In the genomic region with DNA sequence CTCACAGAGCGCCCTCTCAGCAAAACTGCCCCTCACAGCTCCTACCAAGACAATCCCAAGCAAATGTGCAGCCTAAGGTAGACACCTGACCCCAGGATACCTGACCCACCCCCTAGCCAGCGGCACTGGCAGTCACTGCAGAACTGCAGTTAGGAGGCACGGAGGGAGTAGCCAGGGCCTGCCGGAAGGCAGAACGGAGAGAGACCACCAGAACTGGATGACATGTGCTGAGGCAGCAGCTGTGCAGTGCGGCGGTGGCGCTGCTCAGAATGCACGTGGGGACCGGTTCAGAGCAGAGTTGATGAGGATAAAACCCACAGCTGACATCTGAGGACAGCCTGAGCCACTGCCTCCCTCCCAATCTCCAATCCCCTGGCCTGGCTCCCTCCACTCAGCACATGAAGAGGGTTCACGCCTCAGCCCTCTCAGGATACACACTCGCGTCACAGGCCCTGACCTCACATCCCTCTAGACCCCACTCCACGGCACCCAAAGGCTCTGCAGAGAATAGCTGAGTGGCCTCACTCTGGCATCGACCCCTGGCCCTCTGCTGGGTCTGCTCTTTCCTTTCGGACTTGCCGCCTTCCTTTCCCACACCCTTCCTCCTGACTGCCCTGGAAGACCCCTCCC, we compare ENCODE assay signal across 28 cellular contexts. TPM values are rescaled to one million over a fixed set of nuclear protein-coding genes. Genes with fewer than 3 reads are reported as not detected.
A peak's percentile ranks its signal among the peaks of the same experiment; 100 is the strongest.
DNase-seq lines count a peak whose midpoint lies in the region; ATAC-seq and TF ChIP-seq lines count a peak whose summit lies in the region.
"Had no signal": no experiment of that assay in that cellular context is flagged by ENCODE, and none has a peak within 500 bp of the region (broad histone marks: within the 10 kb centered on the region; RNA-seq: fewer than 3 reads in every experiment).

No MANE protein-coding gene starts in this region.

- TF ChIP-seq CTCF in VCaP (conservative IDR thresholded peaks at IDR 0.05) (no peak), progenitor cell of endocrine pancreas (IDR thresholded peaks at IDR 0.05; ENCODE audit: unreplicated experiment) (no peak)

- DNase-seq in activated T-cell treated with anti-CD3 and anti-CD28 coated beads, Interleukin-2, amount 50 U/mL, for 72 hours: no peak
- DNase-seq in activated T-cell treated with anti-CD3 and anti-CD28 coated beads, Interleukin-2, amount 50 U/mL, for 1 hour: no peak
- DNase-seq in left lobe of liver (ENCODE audit: low spot score): peak; percentile 36
- no peak for DNase-seq in progenitor cell of endocrine pancreas (ENCODE audit: low spot score, unreplicated experiment)
- DNase-seq: 8988T; activated CD4-positive, alpha-beta T cell treated with anti-CD3 and anti-CD28 coated beads, Interleukin-2, amount 50 U/mL, for 4 hours; activated CD8-positive, alpha-beta memory T cell treated with anti-CD3 and anti-CD28 coated beads, Interleukin-2, amount 10 ng/mL, durations not matched to agents 7 days and 5 days; caudate nucleus; CD4-positive, CD25-positive, alpha-beta regulatory T cell; dermis blood vessel endothelial cell; DMS79 treated with DMSO at 0.1 percent for 48 hours; GDM1; NCI-H446 treated with DMSO at 0.1 percent for 48 hours; RPMI8226; stimulated activated CD4-positive, alpha-beta T cell treated with anti-CD3 and anti-CD28 coated beads, Interleukin-15, amount 100 ng/mL, for 24 hours; stimulated activated CD4-positive, alpha-beta T cell treated with anti-CD3 and anti-CD28 coated beads, Interleukin-4, amount 100 ng/mL, for 4 hours had no signal

- no peak overlapping the region for H3K4me3 Mint-ChIP-seq in activated T-cell treated with anti-CD3 and anti-CD28 coated beads, Interleukin-2, amount 50 U/mL, for 72 hours
- H3K4me3 Mint-ChIP-seq in progenitor cell of endocrine pancreas (ENCODE audit: low read depth): no peak overlapping the region
- H3K4me3 Mint-ChIP-seq: activated CD8-positive, alpha-beta memory T cell treated with anti-CD3 and anti-CD28 coated beads, Interleukin-2, amount 10 ng/mL, durations not matched to agents 7 days and 5 days; activated naive CD4-positive, alpha-beta T cell treated with anti-CD3 and anti-CD28 coated beads, Interleukin-2, amount 50 U/mL, for 24 hours; activated T-helper 1 cell treated with anti-CD3 and anti-CD28 coated beads, Interleukin-12 subunit alpha, Interleukin-12 subunit beta, Interleukin-2, Interleukin-4 antibody, amounts not matched to agents 30 ng/mL and 10 ng/mL and 1 ng/mL, durations not matched to agents 14 hours and 24 hours and 36 hours; naive thymus-derived CD4-positive, alpha-beta T cell had no signal

- H3K27me3 Mint-ChIP-seq in activated T-cell treated with anti-CD3 and anti-CD28 coated beads, Interleukin-2, amount 50 U/mL, for 72 hours (ENCODE audit: low read depth): no peaks in the 10 kb centered on the region
- no peaks in the 10 kb centered on the region for H3K27me3 Mint-ChIP-seq in progenitor cell of endocrine pancreas
- H3K27me3 Mint-ChIP-seq: activated CD8-positive, alpha-beta memory T cell treated with anti-CD3 and anti-CD28 coated beads, Interleukin-2, amount 10 ng/mL, durations not matched to agents 7 days and 5 days; activated naive CD4-positive, alpha-beta T cell treated with anti-CD3 and anti-CD28 coated beads, Interleukin-2, amount 50 U/mL, for 24 hours; naive thymus-derived CD4-positive, alpha-beta T cell had no signal

- peaks cover 1 to 23% of the 10 kb centered on the region in 2 donors for H3K36me3 Mint-ChIP-seq in activated T-cell treated with anti-CD3 and anti-CD28 coated beads, Interleukin-2, amount 50 U/mL, for 72 hours (ENCODE audit: insufficient read depth in 2 of 2)
- H3K36me3 Mint-ChIP-seq in progenitor cell of endocrine pancreas (ENCODE audit: insufficient read depth): peaks cover 23% of the 10 kb centered on the region

- peak overlapping the region; percentile 79 for H3K27ac ChIP-seq in VCaP
- H3K27ac ChIP-seq: ascending aorta, SJSA1, suprapubic skin, upper lobe of left lung had no signal

- no peaks in the 10 kb centered on the region for H3K4me1 Mint-ChIP-seq in activated T-cell treated with anti-CD3 and anti-CD28 coated beads, Interleukin-2, amount 50 U/mL, for 72 hours (ENCODE audit: low read depth)
- peaks cover 10% of the 10 kb centered on the region for H3K4me1 Mint-ChIP-seq in progenitor cell of endocrine pancreas (ENCODE audit: low read depth)
- H3K4me1 Mint-ChIP-seq: activated naive CD4-positive, alpha-beta T cell treated with anti-CD3 and anti-CD28 coated beads, Interleukin-2, amount 50 U/mL, for 24 hours had no signal

- H3K27ac Mint-ChIP-seq in activated T-cell treated with anti-CD3 and anti-CD28 coated beads, Interleukin-2, amount 50 U/mL, for 72 hours: peak overlapping the region; percentile 10
- H3K27ac Mint-ChIP-seq in progenitor cell of endocrine pancreas: peak overlapping the region; percentile 85
- H3K27ac Mint-ChIP-seq: activated CD8-positive, alpha-beta memory T cell treated with anti-CD3 and anti-CD28 coated beads, Interleukin-2, amount 10 ng/mL, durations not matched to agents 7 days and 5 days; activated naive CD4-positive, alpha-beta T cell treated with anti-CD3 and anti-CD28 coated beads, Interleukin-2, amount 50 U/mL, for 24 hours had no signal

- no peaks in the 10 kb centered on the region for H3K9me3 Mint-ChIP-seq in activated T-cell treated with anti-CD3 and anti-CD28 coated beads, Interleukin-2, amount 50 U/mL, for 72 hours
- H3K9me3 Mint-ChIP-seq in progenitor cell of endocrine pancreas (ENCODE audit: low read depth): no peaks in the 10 kb centered on the region
- H3K9me3 Mint-ChIP-seq: activated naive CD4-positive, alpha-beta T cell treated with anti-CD3 and anti-CD28 coated beads, Interleukin-2, amount 50 U/mL, for 24 hours; activated T-helper 1 cell treated with anti-CD3 and anti-CD28 coated beads, Interleukin-12 subunit alpha, Interleukin-12 subunit beta, Interleukin-2, Interleukin-4 antibody, amounts not matched to agents 30 ng/mL and 10 ng/mL and 1 ng/mL, durations not matched to agents 14 hours and 24 hours and 36 hours; naive thymus-derived CD4-positive, alpha-beta T cell had no signal

- ATAC-seq in activated T-cell treated with anti-CD3 and anti-CD28 coated beads, Interleukin-2, amount 50 U/mL, for 72 hours (replicated peaks in 1 of 2): no peak
- ATAC-seq in left lobe of liver (no peak), GM21576 (IDR thresholded peaks at IDR 0.05; ENCODE audit: unreplicated experiment) (no peak), HG03354 (IDR thresholded peaks at IDR 0.05; ENCODE audit: poor library complexity, severe bottlenecking, unreplicated experiment) (no peak), HG03520 (IDR thresholded peaks at IDR 0.05; ENCODE audit: unreplicated experiment) (no peak)
- ATAC-seq: activated CD8-positive, alpha-beta memory T cell treated with anti-CD3 and anti-CD28 coated beads, Interleukin-2, amount 10 ng/mL, durations not matched to agents 7 days and 5 days; esophagus mucosa; naive thymus-derived CD4-positive, alpha-beta T cell had no signal

RNA-seq across cellular contexts. Expression of gene UBE2G2, which starts 29.6 kb away (rescaled TPM):
- 10 to 100 TPM; 85.2 to 95.6 TPM for total RNA-seq in activated T-cell treated with anti-CD3 and anti-CD28 coated beads, Interleukin-2, amount 50 U/mL, for 72 hours
- 43.4 TPM for total RNA-seq in left lobe of liver
- 78.7 and 85.2 TPM in 2 replicates for total RNA-seq in progenitor cell of endocrine pancreas

RNA-seq across cellular contexts. Expression of gene SUMO3, which starts 45.9 kb away (rescaled TPM):
- total RNA-seq in activated T-cell treated with anti-CD3 and anti-CD28 coated beads, Interleukin-2, amount 50 U/mL, for 72 hours: 10 to 100 TPM; 60.1 to 67.8 TPM
- total RNA-seq in left lobe of liver (32.2 TPM), progenitor cell of endocrine pancreas (65.0 and 73.5 TPM in 2 replicates)
